Comparison of ENCODE assay signal across 26 cellular contexts in genomic region chr1:173064011-173064410, GRCh38. TPM values are rescaled to one million over a fixed set of nuclear protein-coding genes. Genes with fewer than 3 reads are reported as not detected.
A peak's percentile ranks its signal among the peaks of the same experiment; 100 is the strongest.
DNase-seq lines count a peak whose midpoint lies in the region; ATAC-seq and TF ChIP-seq lines count a peak whose summit lies in the region.
"Had no signal": no experiment of that assay in that cellular context is flagged by ENCODE, and none has a peak within 500 bp of the region (broad histone marks: within the 10 kb centered on the region; RNA-seq: fewer than 3 reads in every experiment).

No MANE protein-coding gene starts in this region.

- TF ChIP-seq CTCF in choroid plexus epithelial cell (conservative IDR thresholded peaks at IDR 0.05; ENCODE audit: low read depth, low read length), result peak; percentile 8
- no peak for TF ChIP-seq CTCF in left lung (IDR thresholded peaks at IDR 0.05)

- no peaks in the 10 kb centered on the region for H3K4me1 Mint-ChIP-seq in activated CD4-positive, alpha-beta T cell treated with anti-CD3 and anti-CD28 coated beads, Interleukin-2, amount 10 ng/mL, durations not matched to agents 24 days and 14 days

- no peak overlapping the region for H3K4me3 Mint-ChIP-seq in activated CD4-positive, alpha-beta T cell treated with anti-CD3 and anti-CD28 coated beads, Interleukin-2, amount 10 ng/mL, durations not matched to agents 24 days and 14 days
- H3K4me3 Mint-ChIP-seq: activated CD4-positive, alpha-beta memory T cell treated with anti-CD3 and anti-CD28 coated beads, Interleukin-2, amount 10 ng/mL, durations not matched to agents 7 days and 5 days; activated naive CD8-positive, alpha-beta T cell had no signal

- H3K36me3 Mint-ChIP-seq in activated CD4-positive, alpha-beta T cell treated with anti-CD3 and anti-CD28 coated beads, Interleukin-2, amount 10 ng/mL, durations not matched to agents 24 days and 14 days (ENCODE audit: low read depth), result no peaks in the 10 kb centered on the region

- peaks cover 11% of the 10 kb centered on the region for H3K9me3 Mint-ChIP-seq in activated CD4-positive, alpha-beta T cell treated with anti-CD3 and anti-CD28 coated beads, Interleukin-2, amount 10 ng/mL, durations not matched to agents 24 days and 14 days
- H3K9me3 Mint-ChIP-seq: activated CD4-positive, alpha-beta memory T cell treated with anti-CD3 and anti-CD28 coated beads, Interleukin-2, amount 10 ng/mL, durations not matched to agents 7 days and 5 days had no signal

- intact Hi-C loops in left lung (cut with DNase I), result no loop called here
- intact Hi-C loops in activated CD4-positive, alpha-beta T cell treated with anti-CD3 and anti-CD28 coated beads, Interleukin-2, amount 10 ng/mL, durations not matched to agents 24 days and 14 days (cut with micrococcal nuclease), result no loop called here

- no peaks in the 10 kb centered on the region for H3K27me3 ChIP-seq in left lung
- H3K27me3 ChIP-seq: ascending aorta, gastrocnemius medialis, upper lobe of left lung had no signal

- H3K36me3 ChIP-seq in left lung, result no peaks in the 10 kb centered on the region
- H3K36me3 ChIP-seq: ascending aorta, gastrocnemius medialis, upper lobe of left lung had no signal

- no peak overlapping the region for H3K27ac Mint-ChIP-seq in activated CD4-positive, alpha-beta T cell treated with anti-CD3 and anti-CD28 coated beads, Interleukin-2, amount 10 ng/mL, durations not matched to agents 24 days and 14 days
- H3K27ac Mint-ChIP-seq: activated CD4-positive, alpha-beta memory T cell treated with anti-CD3 and anti-CD28 coated beads, Interleukin-2, amount 10 ng/mL, durations not matched to agents 7 days and 5 days; activated naive CD8-positive, alpha-beta T cell had no signal

- peaks cover 12% of the 10 kb centered on the region for H3K27me3 Mint-ChIP-seq in activated CD4-positive, alpha-beta T cell treated with anti-CD3 and anti-CD28 coated beads, Interleukin-2, amount 10 ng/mL, durations not matched to agents 24 days and 14 days
- H3K27me3 Mint-ChIP-seq: activated naive CD8-positive, alpha-beta T cell had no signal

- H3K9me3 ChIP-seq in left lung, result no peaks in the 10 kb centered on the region
- H3K9me3 ChIP-seq: A549, ascending aorta, gastrocnemius medialis, upper lobe of left lung had no signal

- H3K4me3 ChIP-seq in choroid plexus epithelial cell (ENCODE audit: low read depth, low read length), result no peak overlapping the region
- H3K4me3 ChIP-seq in left lung, result no peak overlapping the region
- H3K4me3 ChIP-seq: A549, ascending aorta, gastrocnemius medialis, lung, upper lobe of left lung had no signal

- DNase-seq in AG08396 (ENCODE audit: low spot score), result peak; percentile 31
- DNase-seq in HT-29 (ENCODE audit: low spot score), result peak; percentile 17
- peak; percentile 46 for DNase-seq in choroid plexus epithelial cell (ENCODE audit: low read depth)
- DNase-seq in left lung, result no peak
- no peak for DNase-seq in NCI-H1092 (lab: John Stamatoyannopoulos, UW)
- DNase-seq in NCI-H1105 treated with DMSO at 0.1 percent for 48 hours (lab: John Stamatoyannopoulos, UW), result no peak
- DNase-seq in activated CD4-positive, alpha-beta T cell treated with anti-CD3 and anti-CD28 coated beads, Interleukin-2, amount 10 ng/mL, durations not matched to agents 24 days and 14 days, result no peak
- DNase-seq: activated CD4-positive, alpha-beta memory T cell treated with anti-CD3 and anti-CD28 coated beads, Interleukin-2, amount 10 ng/mL, durations not matched to agents 7 days and 5 days; activated CD4-positive, CD25-positive, alpha-beta regulatory T cell; DMS79; gastrocnemius medialis; H7; hypothalamus; kidney; NCI-H2081; NCI-H446; NCI-H82; OCI-M1; Right ventricle myocardium superior; T1000; upper lobe of left lung had no signal

- no peak overlapping the region for H3K27ac ChIP-seq in left lung
- H3K27ac ChIP-seq: A549, ascending aorta, gastrocnemius medialis, upper lobe of left lung had no signal

- no peaks in the 10 kb centered on the region for H3K4me1 ChIP-seq in left lung
- H3K4me1 ChIP-seq: ascending aorta, gastrocnemius medialis, upper lobe of left lung had no signal

- ATAC-seq in left lung, result peak; percentile 33
- ATAC-seq in GM19397 (IDR thresholded peaks at IDR 0.05; ENCODE audit: unreplicated experiment), result no peak
- ATAC-seq: A549, gastrocnemius medialis had no signal

RNA-seq across cellular contexts. Expression of gene TNFSF18, which starts 13.3 kb away (rescaled TPM):
- total RNA-seq in HT-29 (2014; rRNA removed; shearing (Covaris generic)), result not detected in 2 replicates
- under 1 TPM; 0.13 to 0.20 TPM for total RNA-seq in left lung
- not detected in 2 replicates for total RNA-seq in activated CD4-positive, alpha-beta T cell treated with anti-CD3 and anti-CD28 coated beads, Interleukin-2, amount 10 ng/mL, durations not matched to agents 24 days and 14 days
- total RNA-seq: activated CD4-positive, alpha-beta memory T cell treated with anti-CD3 and anti-CD28 coated beads, Interleukin-2, amount 10 ng/mL, durations not matched to agents 7 days and 5 days; ascending aorta; gastrocnemius medialis; H7; kidney; Right ventricle myocardium superior had no signal

Comparison
In these comparisons a context has a peak if more than half of its experiments do, and no peak if none do; other contexts are left out.
1. DNase-seq: peak in AG08396 (single experiment), HT-29 (single experiment) and choroid plexus epithelial cell (single experiment); none in left lung (0 of 2), NCI-H1092 (single experiment), NCI-H1105 treated with DMSO at 0.1 percent for 48 hours (single experiment) and activated CD4-positive, alpha-beta T cell treated with anti-CD3 and anti-CD28 coated beads, Interleukin-2, amount 10 ng/mL, durations not matched to agents 24 days and 14 days (single experiment).